ENCODE assay signal across 8 cellular contexts in the genomic region with DNA sequence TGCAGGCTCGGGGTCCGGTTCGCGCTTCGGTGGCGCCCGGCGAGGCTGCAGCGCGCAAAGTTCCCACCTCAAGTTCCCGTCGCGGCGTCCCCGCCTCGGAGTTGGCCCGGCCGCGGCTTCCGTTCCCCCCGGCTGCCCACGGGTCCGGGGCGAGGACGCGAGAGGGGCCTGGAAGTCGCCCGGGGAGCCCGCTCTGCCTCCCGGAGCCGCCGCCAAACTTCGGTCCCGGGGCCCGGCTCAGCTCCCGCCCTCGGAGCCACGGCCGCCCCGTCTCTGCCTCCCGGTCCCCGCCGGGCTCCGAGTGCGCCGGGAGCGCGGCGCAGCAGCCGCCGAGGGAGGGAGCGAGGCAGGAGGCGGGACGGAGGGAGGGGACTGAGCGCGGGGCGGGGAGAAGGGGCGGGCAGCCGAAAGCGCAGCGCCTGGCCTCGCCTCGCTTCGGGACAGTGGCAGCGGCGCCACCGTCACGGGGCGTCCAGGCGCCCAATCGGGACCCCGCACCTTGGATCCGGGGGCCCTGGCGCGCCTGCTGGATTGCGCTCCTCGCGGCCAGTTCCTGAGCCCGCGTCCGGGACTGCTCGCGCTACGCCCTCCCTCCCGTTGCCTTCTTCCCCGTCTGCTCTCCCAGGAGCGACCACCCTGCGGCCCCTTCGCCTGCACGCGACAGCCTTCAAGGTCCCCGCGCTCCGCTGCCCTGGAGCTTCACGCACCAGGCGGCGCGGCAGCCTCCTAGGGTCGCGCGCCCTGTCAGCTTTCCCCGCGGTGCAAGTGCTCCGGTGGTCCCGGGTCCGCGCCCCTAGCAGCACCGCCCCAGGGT. TPM values are rescaled to one million over a fixed set of nuclear protein-coding genes. Genes with fewer than 3 reads are reported as not detected.
DNase-seq lines count a peak whose midpoint lies in the region; ATAC-seq, FAIRE-seq and TF ChIP-seq lines count a peak whose summit lies in the region.

A gene with protein sequence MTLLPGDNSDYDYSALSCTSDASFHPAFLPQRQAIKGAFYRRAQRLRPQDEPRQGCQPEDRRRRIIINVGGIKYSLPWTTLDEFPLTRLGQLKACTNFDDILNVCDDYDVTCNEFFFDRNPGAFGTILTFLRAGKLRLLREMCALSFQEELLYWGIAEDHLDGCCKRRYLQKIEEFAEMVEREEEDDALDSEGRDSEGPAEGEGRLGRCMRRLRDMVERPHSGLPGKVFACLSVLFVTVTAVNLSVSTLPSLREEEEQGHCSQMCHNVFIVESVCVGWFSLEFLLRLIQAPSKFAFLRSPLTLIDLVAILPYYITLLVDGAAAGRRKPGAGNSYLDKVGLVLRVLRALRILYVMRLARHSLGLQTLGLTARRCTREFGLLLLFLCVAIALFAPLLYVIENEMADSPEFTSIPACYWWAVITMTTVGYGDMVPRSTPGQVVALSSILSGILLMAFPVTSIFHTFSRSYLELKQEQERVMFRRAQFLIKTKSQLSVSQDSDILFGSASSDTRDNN (minus strand): TSS at position 305 of the 814 bp plus-strand sequence. CDS start 12,769 bp downstream, outside the sequence.

- DNase-seq in AG08395 (ENCODE audit: low spot score) (peak; percentile 96), NT2/D1 (ENCODE audit: low read depth, low spot score) (peak; percentile 68), glomerular visceral epithelial cell (ENCODE audit: extremely low spot score) (peak; percentile 57), ovary (peak in 1 of 5 donors; percentile 58), uterus (peak; percentile 62 to 70), RCC 7860 (ENCODE audit: low spot score) (no peak)

- peak within 1 kb of the TSS; percentile 95 for H3K9ac ChIP-seq in NT2/D1 (ENCODE audit: insufficient read length, low read depth)

- H3K36me3 ChIP-seq in NT2/D1 (ENCODE audit: insufficient read depth, insufficient read length, low read length) (peaks cover 31% of the 10 kb centered on the region), ovary (no peaks in the 10 kb centered on the region), uterus (no peaks in the 10 kb centered on the region)

- H3K4me3 ChIP-seq in NT2/D1 (ENCODE audit: insufficient read length, low read depth) = peak within 1 kb of the TSS; percentile 88
- H3K4me3 ChIP-seq in ovary = peak within 1 kb of the TSS; percentile 45
- peak within 1 kb of the TSS; percentile 37 to 52 for H3K4me3 ChIP-seq in uterus

- no peaks in the 10 kb centered on the region for H3K9me3 ChIP-seq in NT2/D1 (ENCODE audit: insufficient read depth, low read length)
- no peaks in the 10 kb centered on the region for H3K9me3 ChIP-seq in ovary
- H3K9me3 ChIP-seq in uterus = no peaks in the 10 kb centered on the region

- no peak within 1 kb of the TSS for H3K27ac Mint-ChIP-seq in activated naive CD4-positive, alpha-beta T cell treated with anti-CD3 and anti-CD28 coated beads, Interleukin-2, amount 50 U/mL, for 24 hours

- peaks cover 6% of the 10 kb centered on the region for H3K4me1 Mint-ChIP-seq in activated naive CD4-positive, alpha-beta T cell treated with anti-CD3 and anti-CD28 coated beads, Interleukin-2, amount 50 U/mL, for 24 hours

- no peak for TF ChIP-seq EP300 in ovary (IDR thresholded peaks at IDR 0.05)

- H3K4me1 ChIP-seq in NT2/D1 (ENCODE audit: insufficient read depth, insufficient read length) (peaks cover 13% of the 10 kb centered on the region), ovary (ENCODE audit: insufficient read depth) (no peaks in the 10 kb centered on the region), uterus (no peaks in the 10 kb centered on the region)

- peaks cover 41% of the 10 kb centered on the region for H3K27me3 Mint-ChIP-seq in activated naive CD4-positive, alpha-beta T cell treated with anti-CD3 and anti-CD28 coated beads, Interleukin-2, amount 50 U/mL, for 24 hours

- intact Hi-C loops in ovary (cut with DNase I) (no loop called here), uterus (cut with DNase I; ENCODE audit: low total_unique reads) (no loop called here)

- peak; percentile 76 for ATAC-seq in GM21526 (IDR thresholded peaks at IDR 0.05; ENCODE audit: low FRiP score, unreplicated experiment)

- no peaks in the 10 kb centered on the region for H3K36me3 Mint-ChIP-seq in activated naive CD4-positive, alpha-beta T cell treated with anti-CD3 and anti-CD28 coated beads, Interleukin-2, amount 50 U/mL, for 24 hours

- no peak for FAIRE-seq in RCC 7860 (lab: Jason Lieb, UNC)

- WGBS in ovary, 3 donors = 1 to 2% (median 1%) methylated on average over 45 to 108 of the region's 108 CpGs

- peak within 1 kb of the TSS; percentile 79 for H3K4me3 Mint-ChIP-seq in activated naive CD4-positive, alpha-beta T cell treated with anti-CD3 and anti-CD28 coated beads, Interleukin-2, amount 50 U/mL, for 24 hours

- H3K27me3 ChIP-seq in NT2/D1 (ENCODE audit: insufficient read depth, insufficient read length) (peaks cover 19% of the 10 kb centered on the region), ovary (no peaks in the 10 kb centered on the region), uterus (no peaks in the 10 kb centered on the region)

- no peak for TF ChIP-seq CTCF in ovary (IDR thresholded peaks at IDR 0.05)
- no peak for TF ChIP-seq CTCF in uterus (IDR thresholded peaks at IDR 0.05)

- H3K9me3 Mint-ChIP-seq in activated naive CD4-positive, alpha-beta T cell treated with anti-CD3 and anti-CD28 coated beads, Interleukin-2, amount 50 U/mL, for 24 hours = no peaks in the 10 kb centered on the region

- H3K27ac ChIP-seq in ovary (no peak within 1 kb of the TSS), uterus (peak within 1 kb of the TSS; percentile 55 to 80)

- no peak for TF ChIP-seq POLR2A in ovary (IDR thresholded peaks at IDR 0.05)
- TF ChIP-seq POLR2A in uterus (IDR thresholded peaks at IDR 0.05) = peak; percentile 31 to 92

RNA-seq across cellular contexts. Expression of the gene that starts here (rescaled TPM):
- total RNA-seq in ovary (1 to 10 TPM in 5 of 7 donors, under 1 TPM in 2; 0.15 to 4.9 (median 1.5) TPM), uterus (100 to 1,000 TPM in 1 of 4 donors, 10 to 100 TPM in 2, under 1 TPM in 1; 0.88 to 109 (median 44.1) TPM)
- under 1 TPM; 0.47 to 0.63 TPM for polyA plus RNA-seq in ovary

Comparison
In these comparisons a context has a peak if more than half of its experiments do, and no peak if none do; other contexts are left out.
1. H3K27ac ChIP-seq: peak in uterus (2 of 2); none in ovary (0 of 2).
2. Peak in every context shown above with its lines, with median percentiles within 50 percentile points of each other: H3K4me3 ChIP-seq.